In genomic region chr2:126307740-126308139, GRCh38 we compare ENCODE assay signal across 22 cellular contexts.
DNase-seq lines count a peak whose midpoint lies in the region; ATAC-seq, FAIRE-seq and TF ChIP-seq lines count a peak whose summit lies in the region.
"Had no signal": no experiment of that assay in that cellular context is flagged by ENCODE, and none has a peak within 500 bp of the region (broad histone marks: within the 10 kb centered on the region; RNA-seq: fewer than 3 reads in every experiment).

No MANE protein-coding gene starts in this region.

- H3K9me3 ChIP-seq in H9 (ENCODE audit: control insufficient read depth, low read depth, low read length) (no peaks in the 10 kb centered on the region), K562 (replicated peaks; ENCODE audit: control insufficient read depth, insufficient read depth, low read depth, low read length) (no peaks in the 10 kb centered on the region), trophoblast cell (ENCODE audit: insufficient read depth, low read depth, low read length) (no peaks in the 10 kb centered on the region)
- H3K9me3 ChIP-seq: BLaER1, SJCRH30 had no signal

- H2BK5ac ChIP-seq in H9 (ENCODE audit: insufficient read length, low read length), result no peak overlapping the region
- no peak overlapping the region for H2BK5ac ChIP-seq in trophoblast cell (ENCODE audit: low read depth, low read length, poor library complexity)

- no peak overlapping the region for H3K4me2 ChIP-seq in H9 (ENCODE audit: insufficient read depth, insufficient read length, low read length)
- H3K4me2 ChIP-seq in K562 (ENCODE audit: insufficient read depth, low read length), result peak overlapping the region; percentile 93
- H3K4me2 ChIP-seq in trophoblast cell (ENCODE audit: low read length), result no peak overlapping the region
- H3K4me2 ChIP-seq: BLaER1 had no signal

- H3K9me1 ChIP-seq in K562 (ENCODE audit: control insufficient read depth, insufficient read depth, low read length), result no peaks in the 10 kb centered on the region

- H3K36me3 ChIP-seq in K562 (ENCODE audit: control insufficient read depth, insufficient read depth, low read length) (peaks cover 4% of the 10 kb centered on the region; the same call in 2 of the 3 replicates), trophoblast cell (ENCODE audit: control insufficient read depth in 1 of 2, insufficient read depth in 2 of 2, low read length in 2 of 2) (no peaks in the 10 kb centered on the region)
- H3K36me3 ChIP-seq: BLaER1, SJCRH30 had no signal

- DNase-seq in H9 (no peak), K562 (ENCODE audit: extremely low read depth in 1 of 4, low spot score in 3 of 4) (no peak), trophoblast cell (no peak), ACHN (no peak), DMS 273 treated with DMSO at 0.1 percent for 48 hours (lab: John Stamatoyannopoulos, UW) (no peak)
- DNase-seq: Calu3; CD8-positive, alpha-beta T cell; HCEC 1CT; Kasumi-1; NCI-H1048; NCI-H1417 treated with DMSO at 0.1 percent for 48 hours; NCI-H187; NCI-H446 treated with DMSO at 0.1 percent for 48 hours; NCI-H774; SJCRH30; T-helper 1 cell had no signal

- no peak overlapping the region for H4K8ac ChIP-seq in H9 (replicated peaks; ENCODE audit: insufficient read length, low read depth, low read length)
- no peak overlapping the region for H4K8ac ChIP-seq in trophoblast cell (ENCODE audit: low read depth, low read length)

- no peak overlapping the region for H3K4me3 Mint-ChIP-seq in H9
- H3K4me3 Mint-ChIP-seq: CD8-positive, alpha-beta T cell had no signal

- H3K4me1 Mint-ChIP-seq in H9, result peaks cover 16 to 23% of the 10 kb centered on the region in 2 experiments
- H3K4me1 Mint-ChIP-seq: IgD-negative memory B cell had no signal

- H4K5ac ChIP-seq in H9 (ENCODE audit: insufficient read length, low read depth, low read length), result no peak overlapping the region

- H4K91ac ChIP-seq in H9 (ENCODE audit: insufficient read length, low read depth, low read length) (no peak overlapping the region), trophoblast cell (ENCODE audit: low read depth, low read length) (no peak overlapping the region)

- peaks cover 11% of the 10 kb centered on the region; the same call in 1 of the 2 replicates for H3K4me1 ChIP-seq in H9 (ENCODE audit: insufficient read depth, low read length)
- H3K4me1 ChIP-seq in K562 (replicated peaks in 1 of 2; ENCODE audit: control insufficient read depth in 2 of 2, insufficient read depth in 2 of 2, low read length in 2 of 2), result peaks cover 4 to 17% of the 10 kb centered on the region in 2 experiments; a peak in 2 of 5 replicates
- no peaks in the 10 kb centered on the region for H3K4me1 ChIP-seq in trophoblast cell (ENCODE audit: control insufficient read depth in 1 of 2, insufficient read depth in 2 of 2, low read length in 2 of 2)
- H3K4me1 ChIP-seq: BLaER1, SJCRH30 had no signal

- H3K4ac ChIP-seq in H9 (ENCODE audit: low read depth, low read length) (no peak overlapping the region), trophoblast cell (ENCODE audit: low read depth, low read length) (no peak overlapping the region)

- H3K9ac ChIP-seq in H9 (ENCODE audit: extremely low read depth, insufficient read length, low read length) (no peak overlapping the region), K562 (ENCODE audit: insufficient read depth in 1 of 2, low read depth in 2 of 2, low read length in 2 of 2) (peak overlapping the region; percentile 87 to 93), trophoblast cell (ENCODE audit: low read length) (no peak overlapping the region)
- H3K9ac ChIP-seq: BLaER1 had no signal

- no peaks in the 10 kb centered on the region for H3K9me3 Mint-ChIP-seq in H9
- H3K9me3 Mint-ChIP-seq: CD8-positive, alpha-beta T cell; IgD-negative memory B cell had no signal

- H3K23ac ChIP-seq in H9 (ENCODE audit: insufficient read length, low read depth, low read length) (no peak overlapping the region), trophoblast cell (ENCODE audit: low read length) (no peak overlapping the region)

- CTCF ChIA-PET in K562 (lab: Yijun Ruan, JAX; ENCODE audit: low intra/inter-chr PET ratio), result no interaction called here

- in situ Hi-C loops in K562 (cut with MboI), result no loop called here
- in situ Hi-C loops in ACHN (cut with HindIII; ENCODE audit: low pct_ligation_motif_present, low pct_unique_long_range_greater_than_20kb, low sequenced_read_pairs), result no loop called here

- no peak for FAIRE-seq in K562 (lab: Jason Lieb, UNC)
- FAIRE-seq: GM18507 had no signal

- H3K4me3 ChIP-seq in K562 (peak overlapping the region; percentile 61), trophoblast cell (ENCODE audit: low read depth, low read length) (no peak overlapping the region)
- H3K4me3 ChIP-seq: BLaER1, SJCRH30 had no signal

- H3T11ph ChIP-seq in H9 (ENCODE audit: low read length), result no peak overlapping the region

- H4K12ac ChIP-seq in trophoblast cell (ENCODE audit: low read depth, low read length), result peak overlapping the region; percentile 22

- no peaks in the 10 kb centered on the region for H3K79me1 ChIP-seq in H9 (ENCODE audit: insufficient read depth, low read depth, low read length, poor library complexity, severe bottlenecking)
- H3K79me1 ChIP-seq in trophoblast cell (ENCODE audit: low read length), result no peaks in the 10 kb centered on the region

- H3K14ac ChIP-seq in H9 (ENCODE audit: insufficient read depth, low read length) (0 out of 2 replicates have a peak overlapping the region, but pooled peaks have one; percentile 50), trophoblast cell (ENCODE audit: low read length) (no peak overlapping the region)

- intact Hi-C loops in K562 (cut with micrococcal nuclease), result loop anchor here (2.0 kb wide), 1 partner anchor 349 kb away; the partner anchor contains the start of gene GYPC

- no peak overlapping the region for H2AK5ac ChIP-seq in H9 (ENCODE audit: insufficient read length, low read length)
- H2AK5ac ChIP-seq in trophoblast cell (ENCODE audit: low read length), result no peak overlapping the region

- no peak overlapping the region for H2BK20ac ChIP-seq in H9 (ENCODE audit: low read depth, low read length, poor library complexity, severe bottlenecking)

- H3K23me2 ChIP-seq in H9 (ENCODE audit: insufficient read length, low read depth, low read length, poor library complexity, severe bottlenecking), result no peaks in the 10 kb centered on the region

- POLR2A ChIA-PET in K562 (lab: Yijun Ruan, JAX), result interaction anchor here (0.6 to 2.0 kb wide), 5 partner anchors 11 to 379 kb away, joined by 3 to 9 read pairs (median 3); no protein-coding TSS in a partner anchor

- H2AFZ ChIP-seq in H9 (ENCODE audit: low read length) (no peak overlapping the region), K562 (ENCODE audit: low read depth, low read length) (peak overlapping the region; percentile 85), trophoblast cell (ENCODE audit: insufficient read depth, low read length, poor library complexity) (no peak overlapping the region)

- H3K36me3 Mint-ChIP-seq in H9 (ENCODE audit: insufficient read depth in 1 of 3, low read depth in 3 of 3), result no peaks in the 10 kb centered on the region
- H3K36me3 Mint-ChIP-seq: CD8-positive, alpha-beta T cell; IgD-negative memory B cell had no signal

- TF ChIP-seq CTCF in H9 (conservative IDR thresholded peaks at IDR 0.05) (no peak), K562 (IDR thresholded peaks at IDR 0.05 in 2 of 3, conservative IDR thresholded peaks at IDR 0.05 in 1 of 3; ENCODE audit: insufficient read depth in 2 of 3, low read depth in 1 of 3, low read length in 3 of 3) (no peak)

- no peak for TF ChIP-seq RAD21 in K562 (CRISPR knock-in tag; conservative IDR thresholded peaks at IDR 0.05 in 1 of 2, IDR thresholded peaks at IDR 0.05 in 1 of 2)

- H3K27ac Mint-ChIP-seq in H9, result 0 out of 7 replicates have a peak overlapping the region, but pooled peaks of 1 of the 3 experiments have one; percentile 52
- H3K27ac Mint-ChIP-seq: CD8-positive, alpha-beta T cell; IgD-negative memory B cell had no signal

- TF ChIP-seq EP300 in K562 (IDR thresholded peaks at IDR 0.05; ENCODE audit: low read length), result no peak

- no peaks in the 10 kb centered on the region for H3K27me3 Mint-ChIP-seq in H9 (ENCODE audit: low read depth)
- H3K27me3 Mint-ChIP-seq: IgD-negative memory B cell had no signal

- H3K27ac ChIP-seq in H9 (ENCODE audit: insufficient read length, low read depth, low read length), result no peak overlapping the region
- H3K27ac ChIP-seq in K562 (ENCODE audit: extremely low read depth, low read depth, low read length), result peak overlapping the region; percentile 94
- no peak overlapping the region for H3K27ac ChIP-seq in trophoblast cell (ENCODE audit: low read depth, low read length)
- H3K27ac ChIP-seq: BLaER1, SJCRH30 had no signal

- no CpG with 5 or more reads among the region's 8 CpGs for WGBS in H9 (ENCODE audit: extremely low coverage, insufficient read length, low lambda C conversion rate)
- WGBS in K562 (ENCODE audit: insufficient coverage, low coverage, missing lambda C conversion rate), result under 1% methylated on average over 8 of the region's 8 CpGs
- WGBS in trophoblast cell (ENCODE audit: extremely low coverage, insufficient coverage, insufficient read length), result no CpG with 5 or more reads among the region's 8 CpGs

- H2BK15ac ChIP-seq in H9 (ENCODE audit: low read depth, low read length), result no peak overlapping the region

- no peak overlapping the region for H2BK12ac ChIP-seq in H9 (ENCODE audit: insufficient read length, low read depth, low read length)
- H2BK12ac ChIP-seq in trophoblast cell (ENCODE audit: low read length), result no peak overlapping the region

- H4K20me1 ChIP-seq in H9 (ENCODE audit: control insufficient read depth, insufficient read depth, insufficient read length) (no peaks in the 10 kb centered on the region), K562 (replicated peaks; ENCODE audit: control insufficient read depth, insufficient read depth, low read length) (no peaks in the 10 kb centered on the region)
- H4K20me1 ChIP-seq: BLaER1 had no signal

- ATAC-seq in GM18907 (IDR thresholded peaks at IDR 0.05; ENCODE audit: unreplicated experiment), result peak; percentile 25
- ATAC-seq in K562, result peak; percentile 55
- ATAC-seq in GM19397 (IDR thresholded peaks at IDR 0.05; ENCODE audit: unreplicated experiment), result no peak
- ATAC-seq: CD8-positive, alpha-beta T cell; Panc1 had no signal

- H3K79me2 ChIP-seq in H9 (ENCODE audit: insufficient read depth, low read length), result no peaks in the 10 kb centered on the region
- peaks cover 40% of the 10 kb centered on the region for H3K79me2 ChIP-seq in K562 (ENCODE audit: control insufficient read depth, insufficient read depth, low read length)
- no peaks in the 10 kb centered on the region for H3K79me2 ChIP-seq in trophoblast cell (ENCODE audit: control insufficient read depth, insufficient read depth, low read length, poor library complexity)

- H3K18ac ChIP-seq in H9 (ENCODE audit: insufficient read length, low read depth, low read length) (no peak overlapping the region), trophoblast cell (ENCODE audit: low read length) (no peak overlapping the region)

- H2BK120ac ChIP-seq in H9 (ENCODE audit: low read depth, low read length, poor library complexity, severe bottlenecking) (no peak overlapping the region), trophoblast cell (ENCODE audit: insufficient read depth, low read length, poor library complexity) (no peak overlapping the region)

- no peak for TF ChIP-seq POLR2A in K562 (conservative IDR thresholded peaks at IDR 0.05)

- TSS peak; percentile 67 for BruUV-seq in K562 (replicated peaks; lab: Mats Ljungman, UMichigan)

- H3K27me3 ChIP-seq in H9 (ENCODE audit: insufficient read depth, low read length), result no peaks in the 10 kb centered on the region
- H3K27me3 ChIP-seq in K562 (ENCODE audit: control insufficient read depth in 2 of 2, insufficient read depth in 2 of 2, low read length in 2 of 2), result no peaks in the 10 kb centered on the region
- H3K27me3 ChIP-seq in trophoblast cell (ENCODE audit: insufficient read depth, low read length), result no peaks in the 10 kb centered on the region
- H3K27me3 ChIP-seq: BLaER1, SJCRH30 had no signal

- no peak overlapping the region for H3K56ac ChIP-seq in H9 (ENCODE audit: insufficient read length, low read depth, low read length)

Comparison
In these comparisons a context has a peak if more than half of its experiments do, and no peak if none do; other contexts are left out.
1. H3K9ac ChIP-seq: peak in K562 (2 of 2); none in H9 (single experiment) and trophoblast cell (single experiment).